ENCODE assay signal across 2 cellular contexts in the genomic region with DNA sequence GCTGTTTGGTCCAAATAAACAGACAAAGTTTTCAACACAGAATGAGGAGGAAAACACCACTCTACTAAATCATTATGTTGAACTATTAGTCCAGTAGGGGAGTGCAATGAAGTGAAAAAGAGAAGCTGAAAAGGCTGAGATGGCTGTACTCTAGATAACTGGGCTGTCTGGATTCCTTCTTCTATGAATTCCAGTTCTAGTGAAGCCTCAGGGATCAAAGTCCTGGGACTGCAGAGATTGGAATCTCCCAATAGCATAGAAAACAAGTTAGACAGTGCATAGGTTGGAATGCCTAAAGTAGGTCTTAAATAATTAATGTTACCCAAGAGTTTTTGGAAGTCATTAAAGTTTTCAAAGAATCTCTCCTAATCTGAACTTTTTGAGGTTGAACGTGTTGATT.
TF ChIP-seq lines count a peak whose summit lies in the region.

No MANE protein-coding gene starts in this region.

TF ChIP-seq in HepG2, 621 proteins besides CTCF, POLR2A, EP300 and RAD21:
- TF ChIP-seq HNF4A (CRISPR knock-in tag; IDR thresholded peaks at IDR 0.05) = peak; percentile 17; the same call in 1 of the 2 replicates
- TF ChIP-seq CENPX (CRISPR knock-in tag; IDR thresholded peaks at IDR 0.05) = no peak

TF ChIP-seq in A549, 52 proteins besides CTCF, POLR2A, EP300 and RAD21:
- no peak for TF ChIP-seq TFCP2L1 (CRISPR knock-in tag; IDR thresholded peaks at IDR 0.05)
- TF ChIP-seq, protein P1, sequence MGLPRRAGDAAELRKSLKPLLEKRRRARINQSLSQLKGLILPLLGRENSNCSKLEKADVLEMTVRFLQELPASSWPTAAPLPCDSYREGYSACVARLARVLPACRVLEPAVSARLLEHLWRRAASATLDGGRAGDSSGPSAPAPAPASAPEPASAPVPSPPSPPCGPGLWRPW (IDR thresholded peaks at IDR 0.05) = no peak
- no peak for TF ChIP-seq ZNF302 (CRISPR knock-in tag; IDR thresholded peaks at IDR 0.05)
- TF ChIP-seq ELK1 (IDR thresholded peaks at IDR 0.05; ENCODE audit: low read depth, low read length) = no peak
- TF ChIP-seq EHF (CRISPR knock-in tag; IDR thresholded peaks at IDR 0.05) = no peak
- no peak for TF ChIP-seq TP53 (CRISPR knock-in tag; IDR thresholded peaks at IDR 0.05)
- TF ChIP-seq CHD4 (IDR thresholded peaks at IDR 0.05; ENCODE audit: borderline replicate concordance) = no peak
- no peak for TF ChIP-seq CEBPB (IDR thresholded peaks at IDR 0.05)
- no peak for TF ChIP-seq HMGXB4 (CRISPR knock-in tag; IDR thresholded peaks at IDR 0.05; ENCODE audit: borderline replicate concordance)
